In the genomic region with DNA sequence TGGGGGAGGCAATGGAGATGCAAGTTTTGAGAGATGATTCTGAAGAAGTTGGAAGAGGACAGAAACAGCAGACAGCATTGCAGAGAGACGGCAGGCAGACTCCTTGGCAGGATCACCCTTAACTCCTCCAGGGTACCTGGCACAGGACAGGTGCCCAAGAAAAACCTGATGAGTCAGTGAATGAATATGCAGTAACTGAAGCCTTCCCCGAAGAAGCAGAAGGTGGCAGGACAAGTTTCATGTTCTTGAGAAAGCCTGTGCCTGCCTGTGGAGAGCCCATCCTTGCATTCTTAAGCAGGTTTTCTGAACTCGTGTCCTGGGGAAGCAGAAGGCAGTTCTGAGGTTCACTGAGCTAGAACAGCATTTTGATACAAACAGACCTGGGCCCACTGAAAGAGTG, we compare ENCODE assay signal across 27 cellular contexts.
DNase-seq lines count a peak whose midpoint lies in the region; ATAC-seq and TF ChIP-seq lines count a peak whose summit lies in the region.
"Had no signal": no experiment of that assay in that cellular context is flagged by ENCODE, and none has a peak within 500 bp of the region (broad histone marks: within the 10 kb centered on the region; RNA-seq: fewer than 3 reads in every experiment).

No MANE protein-coding gene starts in this region.

- H3K27ac Mint-ChIP-seq in WTC11, result no peak overlapping the region
- H3K27ac Mint-ChIP-seq: activated naive CD4-positive, alpha-beta T cell treated with anti-CD3 and anti-CD28 coated beads, Interleukin-2, amount 10 ng/mL, durations not matched to agents 7 days and 5 days; activated T-cell treated with anti-CD3 and anti-CD28 coated beads, Interleukin-2, amount 50 U/mL, for 72 hours had no signal

- H3K4me1 ChIP-seq in breast epithelium (no peaks in the 10 kb centered on the region), suprapubic skin (peaks cover 32% of the 10 kb centered on the region)
- H3K4me1 ChIP-seq: gastrocnemius medialis, right lobe of liver had no signal

- TF ChIP-seq CTCF in breast epithelium (IDR thresholded peaks at IDR 0.05) (no peak), suprapubic skin (IDR thresholded peaks at IDR 0.05) (no peak), WTC11 (IDR thresholded peaks at IDR 0.05) (no peak)

- WGBS in suprapubic skin, result 45% methylated on average over 3 of the region's 3 CpGs

- no peak overlapping the region for H3K4me3 Mint-ChIP-seq in WTC11
- H3K4me3 Mint-ChIP-seq: activated naive CD4-positive, alpha-beta T cell treated with anti-CD3 and anti-CD28 coated beads, Interleukin-2, amount 10 ng/mL, durations not matched to agents 7 days and 5 days; activated T-cell treated with anti-CD3 and anti-CD28 coated beads, Interleukin-2, amount 50 U/mL, for 72 hours; H9 had no signal

- POLR2A ChIA-PET in WTC11 (lab: Charles Lee), result no interaction called here

- H3K36me3 ChIP-seq in breast epithelium (no peaks in the 10 kb centered on the region), suprapubic skin (no peaks in the 10 kb centered on the region)
- H3K36me3 ChIP-seq: gastrocnemius medialis, ovary, right lobe of liver, vagina had no signal

- no peak for ATAC-seq in GM21723 (IDR thresholded peaks at IDR 0.05; ENCODE audit: unreplicated experiment)
- no peak for ATAC-seq in WTC11
- ATAC-seq: activated T-cell treated with anti-CD3 and anti-CD28 coated beads, Interleukin-2, amount 50 U/mL, for 72 hours; right lobe of liver; Right ventricle myocardium inferior had no signal

- H3K4me3 ChIP-seq in breast epithelium (no peak overlapping the region), suprapubic skin (no peak overlapping the region)
- H3K4me3 ChIP-seq: gastrocnemius medialis, ovary, right lobe of liver, vagina had no signal

- TF ChIP-seq POLR2A in breast epithelium (IDR thresholded peaks at IDR 0.05) (no peak), suprapubic skin (IDR thresholded peaks at IDR 0.05) (no peak)

- no peak for TF ChIP-seq EP300 in suprapubic skin (IDR thresholded peaks at IDR 0.05)

- no peaks in the 10 kb centered on the region for H3K9me3 Mint-ChIP-seq in WTC11
- H3K9me3 Mint-ChIP-seq: activated naive CD4-positive, alpha-beta T cell treated with anti-CD3 and anti-CD28 coated beads, Interleukin-2, amount 10 ng/mL, durations not matched to agents 7 days and 5 days; activated T-cell treated with anti-CD3 and anti-CD28 coated beads, Interleukin-2, amount 50 U/mL, for 72 hours; H9 had no signal

- intact Hi-C loops in breast epithelium (cut with DNase I; ENCODE audit: low total_unique reads), result no loop called here

- H3K27me3 ChIP-seq in breast epithelium, result no peaks in the 10 kb centered on the region
- no peaks in the 10 kb centered on the region for H3K27me3 ChIP-seq in suprapubic skin
- H3K27me3 ChIP-seq: gastrocnemius medialis, ovary, right lobe of liver, vagina had no signal

- H3K9me3 ChIP-seq in breast epithelium (no peaks in the 10 kb centered on the region), suprapubic skin (no peaks in the 10 kb centered on the region)
- H3K9me3 ChIP-seq: gastrocnemius medialis, ovary, right lobe of liver, vagina had no signal

- DNase-seq in HT-29 (ENCODE audit: low spot score), result peak; percentile 52
- DNase-seq in breast epithelium (ENCODE audit: low spot score in 2 of 2), result peak; percentile 61 to 85
- peak; percentile 33 for DNase-seq in iPS-NIHi11 (ENCODE audit: low spot score)
- no peak for DNase-seq in suprapubic skin (ENCODE audit: low spot score in 2 of 2)
- DNase-seq in stimulated activated CD4-positive, alpha-beta T cell treated with anti-CD3 and anti-CD28 coated beads, Interleukin-2, amount 100 ng/mL, for 24 hours, result no peak
- no peak for DNase-seq in WTC11 (ENCODE audit: low spot score)
- no peak for DNase-seq in NCI-H1694 (lab: John Stamatoyannopoulos, UW)
- DNase-seq: activated naive CD4-positive, alpha-beta T cell treated with anti-CD3 and anti-CD28 coated beads, Interleukin-2, amount 10 ng/mL, durations not matched to agents 7 days and 5 days; activated T-cell treated with anti-CD3 and anti-CD28 coated beads, Interleukin-2, amount 50 U/mL, for 72 hours; C1 segment of cervical spinal cord; dermis blood vessel endothelial cell; DMS153; erythroblast; gastrocnemius medialis; GDM1; H9; hypothalamus; kidney; mesenchymal stem cell; MV-4-11; NCI-H187; NCI-H69; ovary; right lobe of liver had no signal

- CTCF ChIA-PET in WTC11 (lab: Charles Lee), result interaction anchor here (1.4 kb wide), 1 partner anchor 86 kb away, joined by 3 read pairs; no protein-coding TSS in a partner anchor

- no peaks in the 10 kb centered on the region for H3K27me3 Mint-ChIP-seq in WTC11 (ENCODE audit: low read depth)

- no peaks in the 10 kb centered on the region for H3K36me3 Mint-ChIP-seq in WTC11
- H3K36me3 Mint-ChIP-seq: activated naive CD4-positive, alpha-beta T cell treated with anti-CD3 and anti-CD28 coated beads, Interleukin-2, amount 10 ng/mL, durations not matched to agents 7 days and 5 days had no signal

- peaks cover 43% of the 10 kb centered on the region for H3K4me1 Mint-ChIP-seq in WTC11
- H3K4me1 Mint-ChIP-seq: activated naive CD4-positive, alpha-beta T cell treated with anti-CD3 and anti-CD28 coated beads, Interleukin-2, amount 10 ng/mL, durations not matched to agents 7 days and 5 days had no signal

- peak overlapping the region; percentile 71 to 85 for H3K27ac ChIP-seq in breast epithelium
- H3K27ac ChIP-seq in suprapubic skin, result peak overlapping the region; percentile 49
- H3K27ac ChIP-seq: gastrocnemius medialis, ovary, right lobe of liver, vagina had no signal

TF ChIP-seq in WTC11, 78 proteins besides CTCF, POLR2A, EP300 and RAD21 (continues in another document):
- TF ChIP-seq NFE2L1 (CRISPR knock-in tag; IDR thresholded peaks at IDR 0.05) (no peak), PRRX2 (CRISPR knock-in tag; IDR thresholded peaks at IDR 0.05) (no peak), IRF2 (CRISPR knock-in tag; IDR thresholded peaks at IDR 0.05; ENCODE audit: borderline replicate concordance, low read depth) (no peak), ZNF416 (CRISPR knock-in tag; IDR thresholded peaks at IDR 0.05) (no peak), ZMAT4 (CRISPR knock-in tag; IDR thresholded peaks at IDR 0.05) (no peak), ZBTB21 (CRISPR knock-in tag; IDR thresholded peaks at IDR 0.05; ENCODE audit: borderline replicate concordance) (no peak), ZNF317 (CRISPR knock-in tag; IDR thresholded peaks at IDR 0.05; ENCODE audit: borderline replicate concordance, low read depth) (no peak), ZNF263 (CRISPR knock-in tag; IDR thresholded peaks at IDR 0.05; ENCODE audit: low read depth) (no peak), SMAD3 (CRISPR knock-in tag; IDR thresholded peaks at IDR 0.05; ENCODE audit: borderline replicate concordance) (no peak), ATF6 (CRISPR knock-in tag; IDR thresholded peaks at IDR 0.05) (no peak), ZNF423 (CRISPR knock-in tag; IDR thresholded peaks at IDR 0.05) (no peak), FOXJ3 (CRISPR knock-in tag; IDR thresholded peaks at IDR 0.05; ENCODE audit: borderline replicate concordance) (no peak), RORB (CRISPR knock-in tag; IDR thresholded peaks at IDR 0.05) (no peak), TEAD4 (CRISPR knock-in tag; IDR thresholded peaks at IDR 0.05) (no peak)
- TF ChIP-seq, protein P1, sequence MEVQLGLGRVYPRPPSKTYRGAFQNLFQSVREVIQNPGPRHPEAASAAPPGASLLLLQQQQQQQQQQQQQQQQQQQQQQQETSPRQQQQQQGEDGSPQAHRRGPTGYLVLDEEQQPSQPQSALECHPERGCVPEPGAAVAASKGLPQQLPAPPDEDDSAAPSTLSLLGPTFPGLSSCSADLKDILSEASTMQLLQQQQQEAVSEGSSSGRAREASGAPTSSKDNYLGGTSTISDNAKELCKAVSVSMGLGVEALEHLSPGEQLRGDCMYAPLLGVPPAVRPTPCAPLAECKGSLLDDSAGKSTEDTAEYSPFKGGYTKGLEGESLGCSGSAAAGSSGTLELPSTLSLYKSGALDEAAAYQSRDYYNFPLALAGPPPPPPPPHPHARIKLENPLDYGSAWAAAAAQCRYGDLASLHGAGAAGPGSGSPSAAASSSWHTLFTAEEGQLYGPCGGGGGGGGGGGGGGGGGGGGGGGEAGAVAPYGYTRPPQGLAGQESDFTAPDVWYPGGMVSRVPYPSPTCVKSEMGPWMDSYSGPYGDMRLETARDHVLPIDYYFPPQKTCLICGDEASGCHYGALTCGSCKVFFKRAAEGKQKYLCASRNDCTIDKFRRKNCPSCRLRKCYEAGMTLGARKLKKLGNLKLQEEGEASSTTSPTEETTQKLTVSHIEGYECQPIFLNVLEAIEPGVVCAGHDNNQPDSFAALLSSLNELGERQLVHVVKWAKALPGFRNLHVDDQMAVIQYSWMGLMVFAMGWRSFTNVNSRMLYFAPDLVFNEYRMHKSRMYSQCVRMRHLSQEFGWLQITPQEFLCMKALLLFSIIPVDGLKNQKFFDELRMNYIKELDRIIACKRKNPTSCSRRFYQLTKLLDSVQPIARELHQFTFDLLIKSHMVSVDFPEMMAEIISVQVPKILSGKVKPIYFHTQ (CRISPR knock-in tag; IDR thresholded peaks at IDR 0.05), result no peak
- TF ChIP-seq, protein P2, sequence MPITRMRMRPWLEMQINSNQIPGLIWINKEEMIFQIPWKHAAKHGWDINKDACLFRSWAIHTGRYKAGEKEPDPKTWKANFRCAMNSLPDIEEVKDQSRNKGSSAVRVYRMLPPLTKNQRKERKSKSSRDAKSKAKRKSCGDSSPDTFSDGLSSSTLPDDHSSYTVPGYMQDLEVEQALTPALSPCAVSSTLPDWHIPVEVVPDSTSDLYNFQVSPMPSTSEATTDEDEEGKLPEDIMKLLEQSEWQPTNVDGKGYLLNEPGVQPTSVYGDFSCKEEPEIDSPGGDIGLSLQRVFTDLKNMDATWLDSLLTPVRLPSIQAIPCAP (CRISPR knock-in tag; IDR thresholded peaks at IDR 0.05), result no peak

Comparison
In these comparisons a context has a peak if more than half of its experiments do, and no peak if none do; other contexts are left out.
1. DNase-seq: peak in HT-29 (single experiment), breast epithelium (2 of 2) and iPS-NIHi11 (single experiment); none in suprapubic skin (0 of 2), stimulated activated CD4-positive, alpha-beta T cell treated with anti-CD3 and anti-CD28 coated beads, Interleukin-2, amount 100 ng/mL, for 24 hours (0 of 2), WTC11 (single experiment) and NCI-H1694 (single experiment).